22 cellular contexts compared by ENCODE assay signal in genomic region chr15:68629519-68630204, GRCh38.
A peak's percentile ranks its signal among the peaks of the same experiment; 100 is the strongest.
DNase-seq lines count a peak whose midpoint lies in the region; ATAC-seq lines count a peak whose summit lies in the region.
"Had no signal": no experiment of that assay in that cellular context is flagged by ENCODE, and none has a peak within 500 bp of the region (broad histone marks: within the 10 kb centered on the region; RNA-seq: fewer than 3 reads in every experiment).

No MANE protein-coding gene starts in this region.

- peak overlapping the region; percentile 66 for H3K4me3 Mint-ChIP-seq in memory B cell
- H3K4me3 Mint-ChIP-seq: activated CD4-positive, alpha-beta T cell treated with anti-CD3 and anti-CD28 coated beads for 36 hours; activated naive CD4-positive, alpha-beta T cell treated with anti-CD3 and anti-CD28 coated beads for 36 hours; activated T-cell treated with anti-CD3 and anti-CD28 coated beads, Interleukin-2, amount 50 U/mL, for 24 hours; stimulated activated naive CD8-positive, alpha-beta T cell treated with anti-CD3 and anti-CD28 coated beads, Interleukin-15, Interleukin-2, amounts not matched to agents 100 ng/mL and 50 ng/mL, for 24 hours had no signal

- DNase-seq in DMS 273 (lab: John Stamatoyannopoulos, UW; ENCODE audit: unreplicated experiment) (peak; percentile 19), DMS 273 treated with DMSO at 0.1 percent for 48 hours (lab: John Stamatoyannopoulos, UW) (no peak), DMS153 treated with DMSO at 0.1 percent for 48 hours (lab: John Stamatoyannopoulos, UW; ENCODE audit: unreplicated experiment) (peak; percentile 30), NCI-H2081 (lab: John Stamatoyannopoulos, UW) (peak; percentile 53 to 72), memory B cell (ENCODE audit: low spot score in 2 of 2) (no peak), anterior cingulate cortex (lab: John Stamatoyannopoulos, UW) (no peak), NCI-H146 treated with DMSO at 0.1 percent for 48 hours (lab: John Stamatoyannopoulos, UW; ENCODE audit: unreplicated experiment) (no peak)
- DNase-seq: activated CD4-positive, alpha-beta T cell treated with anti-CD3 and anti-CD28 coated beads for 36 hours; activated CD8-positive, alpha-beta memory T cell treated with anti-CD3 and anti-CD28 coated beads for 24 hours; activated naive CD4-positive, alpha-beta T cell treated with anti-CD3 and anti-CD28 coated beads for 36 hours; activated T-cell treated with anti-CD3 and anti-CD28 coated beads, Interleukin-2, amount 50 U/mL, for 24 hours; amygdala; dermis blood vessel endothelial cell; H7; MG63; PC-9; retina; SHP77 treated with DMSO at 0.1 percent for 48 hours; stimulated activated CD4-positive, alpha-beta T cell treated with anti-CD3 and anti-CD28 coated beads, Interleukin-4, amount 100 ng/mL, for 24 hours had no signal

- H3K4me1 Mint-ChIP-seq in memory B cell: peaks cover 57% of the 10 kb centered on the region
- H3K4me1 Mint-ChIP-seq: activated CD4-positive, alpha-beta T cell treated with anti-CD3 and anti-CD28 coated beads for 36 hours had no signal

- H3K9me3 Mint-ChIP-seq in memory B cell: no peaks in the 10 kb centered on the region
- H3K9me3 Mint-ChIP-seq: activated naive CD4-positive, alpha-beta T cell treated with anti-CD3 and anti-CD28 coated beads for 36 hours; activated T-cell treated with anti-CD3 and anti-CD28 coated beads, Interleukin-2, amount 50 U/mL, for 24 hours; stimulated activated naive CD8-positive, alpha-beta T cell treated with anti-CD3 and anti-CD28 coated beads, Interleukin-15, Interleukin-2, amounts not matched to agents 100 ng/mL and 50 ng/mL, for 24 hours had no signal

- ATAC-seq in memory B cell (ENCODE audit: low read depth): no peak
- no peak for ATAC-seq in HG03280 (IDR thresholded peaks at IDR 0.05; ENCODE audit: unreplicated experiment)
- ATAC-seq: activated CD4-positive, alpha-beta T cell treated with anti-CD3 and anti-CD28 coated beads for 36 hours; K562 had no signal

- no peaks in the 10 kb centered on the region for H3K36me3 Mint-ChIP-seq in memory B cell

- H3K27ac Mint-ChIP-seq in memory B cell: peak overlapping the region; percentile 54
- H3K27ac Mint-ChIP-seq: activated CD4-positive, alpha-beta T cell treated with anti-CD3 and anti-CD28 coated beads for 36 hours; activated naive CD4-positive, alpha-beta T cell treated with anti-CD3 and anti-CD28 coated beads for 36 hours; activated T-cell treated with anti-CD3 and anti-CD28 coated beads, Interleukin-2, amount 50 U/mL, for 24 hours; stimulated activated naive CD8-positive, alpha-beta T cell treated with anti-CD3 and anti-CD28 coated beads, Interleukin-15, Interleukin-2, amounts not matched to agents 100 ng/mL and 50 ng/mL, for 24 hours had no signal

- peaks cover 15% of the 10 kb centered on the region for H3K27me3 Mint-ChIP-seq in memory B cell

Comparison
In these comparisons a context has a peak if more than half of its experiments do, and no peak if none do; other contexts are left out.
1. DNase-seq: peak in DMS 273 (single experiment), DMS153 treated with DMSO at 0.1 percent for 48 hours (single experiment) and NCI-H2081 (2 of 2); none in DMS 273 treated with DMSO at 0.1 percent for 48 hours (single experiment), memory B cell (0 of 2), anterior cingulate cortex (0 of 58) and NCI-H146 treated with DMSO at 0.1 percent for 48 hours (single experiment).